In the genomic region with DNA sequence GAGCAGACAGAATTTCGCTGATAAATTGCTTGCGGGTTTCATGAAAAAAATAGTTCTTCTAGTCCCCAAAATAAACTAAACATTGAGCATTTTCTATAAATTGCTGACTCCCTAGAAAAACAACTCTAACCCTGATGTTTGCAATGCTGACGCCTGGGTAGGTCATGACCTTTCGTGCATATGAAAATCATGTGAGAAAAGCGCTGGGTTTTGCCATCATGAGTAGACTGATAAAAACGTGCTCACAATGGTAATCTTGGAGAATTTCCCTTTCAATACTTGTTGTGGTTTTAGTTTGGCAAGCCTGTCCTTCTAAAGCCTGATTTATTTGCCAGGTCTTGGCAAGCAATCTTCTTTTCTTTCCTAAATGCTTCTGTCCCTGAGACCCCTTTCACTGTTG, we compare ENCODE assay signal across 1 cellular context.
TF ChIP-seq lines count a peak whose summit lies in the region.

No MANE protein-coding gene starts in this region.

TF ChIP-seq in K562, 482 proteins besides CTCF, POLR2A, EP300 and RAD21:
- TF ChIP-seq ZC3H4 (CRISPR knock-in tag; IDR thresholded peaks at IDR 0.05; ENCODE audit: borderline replicate concordance) = no peak
- TF ChIP-seq, protein P1, sequence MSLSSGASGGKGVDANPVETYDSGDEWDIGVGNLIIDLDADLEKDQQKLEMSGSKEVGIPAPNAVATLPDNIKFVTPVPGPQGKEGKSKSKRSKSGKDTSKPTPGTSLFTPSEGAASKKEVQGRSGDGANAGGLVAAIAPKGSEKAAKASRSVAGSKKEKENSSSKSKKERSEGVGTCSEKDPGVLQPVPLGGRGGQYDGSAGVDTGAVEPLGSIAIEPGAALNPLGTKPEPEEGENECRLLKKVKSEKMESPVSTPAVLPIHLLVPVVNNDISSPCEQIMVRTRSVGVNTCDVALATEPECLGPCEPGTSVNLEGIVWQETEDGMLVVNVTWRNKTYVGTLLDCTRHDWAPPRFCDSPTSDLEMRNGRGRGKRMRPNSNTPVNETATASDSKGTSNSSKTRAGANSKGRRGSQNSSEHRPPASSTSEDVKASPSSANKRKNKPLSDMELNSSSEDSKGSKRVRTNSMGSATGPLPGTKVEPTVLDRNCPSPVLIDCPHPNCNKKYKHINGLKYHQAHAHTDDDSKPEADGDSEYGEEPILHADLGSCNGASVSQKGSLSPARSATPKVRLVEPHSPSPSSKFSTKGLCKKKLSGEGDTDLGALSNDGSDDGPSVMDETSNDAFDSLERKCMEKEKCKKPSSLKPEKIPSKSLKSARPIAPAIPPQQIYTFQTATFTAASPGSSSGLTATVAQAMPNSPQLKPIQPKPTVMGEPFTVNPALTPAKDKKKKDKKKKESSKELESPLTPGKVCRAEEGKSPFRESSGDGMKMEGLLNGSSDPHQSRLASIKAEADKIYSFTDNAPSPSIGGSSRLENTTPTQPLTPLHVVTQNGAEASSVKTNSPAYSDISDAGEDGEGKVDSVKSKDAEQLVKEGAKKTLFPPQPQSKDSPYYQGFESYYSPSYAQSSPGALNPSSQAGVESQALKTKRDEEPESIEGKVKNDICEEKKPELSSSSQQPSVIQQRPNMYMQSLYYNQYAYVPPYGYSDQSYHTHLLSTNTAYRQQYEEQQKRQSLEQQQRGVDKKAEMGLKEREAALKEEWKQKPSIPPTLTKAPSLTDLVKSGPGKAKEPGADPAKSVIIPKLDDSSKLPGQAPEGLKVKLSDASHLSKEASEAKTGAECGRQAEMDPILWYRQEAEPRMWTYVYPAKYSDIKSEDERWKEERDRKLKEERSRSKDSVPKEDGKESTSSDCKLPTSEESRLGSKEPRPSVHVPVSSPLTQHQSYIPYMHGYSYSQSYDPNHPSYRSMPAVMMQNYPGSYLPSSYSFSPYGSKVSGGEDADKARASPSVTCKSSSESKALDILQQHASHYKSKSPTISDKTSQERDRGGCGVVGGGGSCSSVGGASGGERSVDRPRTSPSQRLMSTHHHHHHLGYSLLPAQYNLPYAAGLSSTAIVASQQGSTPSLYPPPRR (CRISPR knock-in tag; IDR thresholded peaks at IDR 0.05; ENCODE audit: borderline replicate concordance) = no peak
- TF ChIP-seq ZNF316 (IDR thresholded peaks at IDR 0.05) = peak; percentile 48
- no peak for TF ChIP-seq ZBTB26 (CRISPR knock-in tag; IDR thresholded peaks at IDR 0.05)
- TF ChIP-seq STAG1 (CRISPR knock-in tag; IDR thresholded peaks at IDR 0.05; ENCODE audit: borderline replicate concordance) = no peak
- TF ChIP-seq CREB1 (IDR thresholded peaks at IDR 0.05) = no peak
- TF ChIP-seq CREB1 (CRISPR knock-in tag; IDR thresholded peaks at IDR 0.05) = no peak
- peak; percentile 18; the same call in 1 of the 2 replicates for TF ChIP-seq C11orf30 (IDR thresholded peaks at IDR 0.05; ENCODE audit: low read depth)
